In genomic region chrX:18961686-18962085, GRCh38 we compare ENCODE assay signal across 1 cellular context.
TF ChIP-seq lines count a peak whose summit lies in the region.

No MANE protein-coding gene starts in this region.

TF ChIP-seq in HepG2, 621 proteins besides CTCF, POLR2A, EP300 and RAD21 (continued from another document):
- TF ChIP-seq HMGXB4 (CRISPR knock-in tag; IDR thresholded peaks at IDR 0.05; ENCODE audit: borderline replicate concordance in 1 of 2, low read depth in 1 of 2) (no peak), GPBP1L1 (CRISPR knock-in tag; IDR thresholded peaks at IDR 0.05) (no peak), GABPA (IDR thresholded peaks at IDR 0.05; ENCODE audit: low read depth, low read length) (no peak), GABPA (CRISPR knock-in tag; IDR thresholded peaks at IDR 0.05; ENCODE audit: low read depth) (no peak), PRDM10 (CRISPR knock-in tag; IDR thresholded peaks at IDR 0.05; ENCODE audit: low read depth) (no peak), ZNF749 (CRISPR knock-in tag; IDR thresholded peaks at IDR 0.05; ENCODE audit: borderline replicate concordance) (no peak), CSRNP1 (CRISPR knock-in tag; IDR thresholded peaks at IDR 0.05) (no peak), AHR (CRISPR knock-in tag; IDR thresholded peaks at IDR 0.05) (no peak)
